In genomic region chr6:157659536-157660271, GRCh38 we compare ENCODE assay signal across 1 cellular context.
TF ChIP-seq lines count a peak whose summit lies in the region.

No MANE protein-coding gene starts in this region.

TF ChIP-seq in H1, 55 proteins besides CTCF, POLR2A, EP300 and RAD21 (continued from another document):
- TF ChIP-seq CHD1 (IDR thresholded peaks at IDR 0.05; ENCODE audit: low read depth, low read length) (no peak), CBX5 (IDR thresholded peaks at IDR 0.05; ENCODE audit: low read depth, low read length) (no peak), EGR1 (IDR thresholded peaks at IDR 0.05; ENCODE audit: borderline replicate concordance, low read depth, low read length) (no peak), TEAD4 (IDR thresholded peaks at IDR 0.05; ENCODE audit: low read depth, low read length) (no peak)
